Comparison of ENCODE assay signal across 1 cellular context in the genomic region with DNA sequence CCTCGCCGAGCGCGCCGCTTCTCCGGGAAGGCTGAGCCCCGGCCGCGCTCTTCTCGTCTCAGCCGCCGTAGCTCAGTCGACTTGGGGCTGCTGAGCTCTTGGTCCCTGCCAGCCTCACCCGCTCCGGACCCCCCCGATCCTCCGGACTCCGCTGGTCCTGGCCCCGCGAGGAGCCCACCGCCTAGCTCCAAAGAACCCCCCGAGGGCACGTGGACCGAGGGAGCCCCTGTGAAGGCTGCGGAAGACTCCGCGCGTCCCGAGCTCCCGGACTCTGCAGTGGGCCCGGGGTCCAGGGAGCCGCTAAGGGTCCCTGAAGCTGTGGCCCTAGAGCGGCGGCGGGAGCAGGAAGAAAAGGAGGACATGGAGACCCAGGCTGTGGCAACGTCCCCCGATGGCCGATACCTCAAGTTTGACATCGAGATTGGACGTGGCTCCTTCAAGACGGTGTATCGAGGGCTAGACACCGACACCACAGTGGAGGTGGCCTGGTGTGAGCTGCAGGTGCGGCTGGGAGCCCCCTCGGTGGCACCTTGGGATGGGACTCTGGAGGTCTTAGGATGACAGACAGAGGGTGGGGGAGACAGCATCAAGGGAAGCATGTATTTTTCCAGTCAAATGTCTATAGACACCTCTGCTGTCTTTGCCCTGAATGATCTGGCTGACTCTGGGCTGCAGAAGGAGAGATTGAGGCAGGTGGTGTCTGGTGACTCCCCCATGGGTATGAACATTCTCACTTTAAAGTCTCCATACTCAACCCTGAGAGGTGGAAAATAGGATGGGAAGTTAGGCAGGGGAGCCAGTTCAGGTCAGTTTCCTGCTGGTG.
A peak's percentile ranks its signal among the peaks of the same experiment; 100 is the strongest.
TF ChIP-seq lines count a peak whose summit lies in the region.

No MANE protein-coding gene starts in this region.

TF ChIP-seq in HepG2, 621 proteins besides CTCF, POLR2A, EP300 and RAD21 (continued from another document and continues in another):
- TF ChIP-seq ZNF574 (CRISPR knock-in tag; IDR thresholded peaks at IDR 0.05) = no peak
- TF ChIP-seq, protein P1, sequence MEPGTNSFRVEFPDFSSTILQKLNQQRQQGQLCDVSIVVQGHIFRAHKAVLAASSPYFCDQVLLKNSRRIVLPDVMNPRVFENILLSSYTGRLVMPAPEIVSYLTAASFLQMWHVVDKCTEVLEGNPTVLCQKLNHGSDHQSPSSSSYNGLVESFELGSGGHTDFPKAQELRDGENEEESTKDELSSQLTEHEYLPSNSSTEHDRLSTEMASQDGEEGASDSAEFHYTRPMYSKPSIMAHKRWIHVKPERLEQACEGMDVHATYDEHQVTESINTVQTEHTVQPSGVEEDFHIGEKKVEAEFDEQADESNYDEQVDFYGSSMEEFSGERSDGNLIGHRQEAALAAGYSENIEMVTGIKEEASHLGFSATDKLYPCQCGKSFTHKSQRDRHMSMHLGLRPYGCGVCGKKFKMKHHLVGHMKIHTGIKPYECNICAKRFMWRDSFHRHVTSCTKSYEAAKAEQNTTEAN (CRISPR knock-in tag; conservative IDR thresholded peaks at IDR 0.05) = no peak
- TF ChIP-seq TBL1XR1 (IDR thresholded peaks at IDR 0.05; ENCODE audit: borderline replicate concordance, low read length, partially characterized antibody) = no peak
- no peak; the same call in 1 of the 2 replicates for TF ChIP-seq ZBTB8A (CRISPR knock-in tag; IDR thresholded peaks at IDR 0.05; ENCODE audit: borderline replicate concordance, low read depth)
- no peak for TF ChIP-seq TBP (CRISPR knock-in tag; IDR thresholded peaks at IDR 0.05)
- TF ChIP-seq EHMT2 (IDR thresholded peaks at IDR 0.05; ENCODE audit: borderline replicate concordance, low read depth, low read length) = no peak
- TF ChIP-seq ZNF354B (CRISPR knock-in tag; IDR thresholded peaks at IDR 0.05) = no peak
- TF ChIP-seq LCORL (IDR thresholded peaks at IDR 0.05) = no peak
- no peak for TF ChIP-seq LCORL (CRISPR knock-in tag; IDR thresholded peaks at IDR 0.05)
- peak; percentile 54; the same call in 1 of the 2 replicates for TF ChIP-seq KLF11 (CRISPR knock-in tag; IDR thresholded peaks at IDR 0.05)
- TF ChIP-seq KDM3A (CRISPR knock-in tag; IDR thresholded peaks at IDR 0.05; ENCODE audit: low read depth) = no peak
- TF ChIP-seq ZNF44 (CRISPR knock-in tag; IDR thresholded peaks at IDR 0.05) = no peak
- peak; percentile 6 for TF ChIP-seq PHF5A (CRISPR knock-in tag; IDR thresholded peaks at IDR 0.05; ENCODE audit: low read depth, unreplicated experiment)
- peak; percentile 54; the same call in 1 of the 2 replicates for TF ChIP-seq ZNF790 (CRISPR knock-in tag; IDR thresholded peaks at IDR 0.05; ENCODE audit: borderline replicate concordance)
- 0 out of 2 replicates have a peak, but pooled peaks have one; percentile 22 for TF ChIP-seq ZNF30 (CRISPR knock-in tag; IDR thresholded peaks at IDR 0.05)
- TF ChIP-seq THAP11 (CRISPR knock-in tag; IDR thresholded peaks at IDR 0.05) = no peak
- no peak for TF ChIP-seq ZNF839 (CRISPR knock-in tag; IDR thresholded peaks at IDR 0.05; ENCODE audit: borderline replicate concordance)
- no peak for TF ChIP-seq NPAS2 (CRISPR knock-in tag; IDR thresholded peaks at IDR 0.05; ENCODE audit: borderline replicate concordance)
- TF ChIP-seq ZNF468 (CRISPR knock-in tag; IDR thresholded peaks at IDR 0.05) = no peak
- TF ChIP-seq, protein P2, sequence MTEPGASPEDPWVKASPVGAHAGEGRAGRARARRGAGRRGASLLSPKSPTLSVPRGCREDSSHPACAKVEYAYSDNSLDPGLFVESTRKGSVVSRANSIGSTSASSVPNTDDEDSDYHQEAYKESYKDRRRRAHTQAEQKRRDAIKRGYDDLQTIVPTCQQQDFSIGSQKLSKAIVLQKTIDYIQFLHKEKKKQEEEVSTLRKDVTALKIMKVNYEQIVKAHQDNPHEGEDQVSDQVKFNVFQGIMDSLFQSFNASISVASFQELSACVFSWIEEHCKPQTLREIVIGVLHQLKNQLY (CRISPR knock-in tag; IDR thresholded peaks at IDR 0.05) = 0 out of 2 replicates have a peak, but pooled peaks have one; percentile 9
- TF ChIP-seq E2F5 (CRISPR knock-in tag; conservative IDR thresholded peaks at IDR 0.05) = no peak
- no peak for TF ChIP-seq ZNF672 (CRISPR knock-in tag; IDR thresholded peaks at IDR 0.05)
- TF ChIP-seq POLR2AphosphoS5 (IDR thresholded peaks at IDR 0.05; ENCODE audit: low read depth, low read length) = no peak
- peak; percentile 21; the same call in 1 of the 2 replicates for TF ChIP-seq ZBTB20 (CRISPR knock-in tag; IDR thresholded peaks at IDR 0.05; ENCODE audit: borderline replicate concordance, low read depth)
- 0 out of 2 replicates have a peak, but pooled peaks have one; percentile 9 for TF ChIP-seq ZNF776 (CRISPR knock-in tag; IDR thresholded peaks at IDR 0.05)
- no peak for TF ChIP-seq ZNF318 (CRISPR knock-in tag; IDR thresholded peaks at IDR 0.05)
- no peak for TF ChIP-seq ZFP1 (CRISPR knock-in tag; IDR thresholded peaks at IDR 0.05)
- no peak for TF ChIP-seq ZNF350 (CRISPR knock-in tag; IDR thresholded peaks at IDR 0.05; ENCODE audit: borderline replicate concordance, low read depth)
- no peak for TF ChIP-seq SOX6 (IDR thresholded peaks at IDR 0.05)
- TF ChIP-seq SOX6 (CRISPR knock-in tag; IDR thresholded peaks at IDR 0.05) = no peak; the same call in 1 of the 2 replicates
- TF ChIP-seq, protein P3, sequence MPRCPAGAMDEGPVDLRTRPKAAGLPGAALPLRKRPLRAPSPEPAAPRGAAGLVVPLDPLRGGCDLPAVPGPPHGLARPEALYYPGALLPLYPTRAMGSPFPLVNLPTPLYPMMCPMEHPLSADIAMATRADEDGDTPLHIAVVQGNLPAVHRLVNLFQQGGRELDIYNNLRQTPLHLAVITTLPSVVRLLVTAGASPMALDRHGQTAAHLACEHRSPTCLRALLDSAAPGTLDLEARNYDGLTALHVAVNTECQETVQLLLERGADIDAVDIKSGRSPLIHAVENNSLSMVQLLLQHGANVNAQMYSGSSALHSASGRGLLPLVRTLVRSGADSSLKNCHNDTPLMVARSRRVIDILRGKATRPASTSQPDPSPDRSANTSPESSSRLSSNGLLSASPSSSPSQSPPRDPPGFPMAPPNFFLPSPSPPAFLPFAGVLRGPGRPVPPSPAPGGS (CRISPR knock-in tag; IDR thresholded peaks at IDR 0.05) = no peak
- TF ChIP-seq TFDP1 (CRISPR knock-in tag; IDR thresholded peaks at IDR 0.05; ENCODE audit: borderline replicate concordance) = no peak
- TF ChIP-seq ZSCAN30 (CRISPR knock-in tag; IDR thresholded peaks at IDR 0.05) = no peak
- TF ChIP-seq MEIS1 (CRISPR knock-in tag; IDR thresholded peaks at IDR 0.05; ENCODE audit: borderline replicate concordance) = no peak; the same call in 1 of the 2 replicates
- peak; percentile 2; the same call in 1 of the 2 replicates for TF ChIP-seq UBTF (CRISPR knock-in tag; IDR thresholded peaks at IDR 0.05)
- no peak for TF ChIP-seq GLI4 (CRISPR knock-in tag; IDR thresholded peaks at IDR 0.05; ENCODE audit: borderline replicate concordance)
- no peak; the same call in none of the 2 replicates for TF ChIP-seq ZNF777 (CRISPR knock-in tag; IDR thresholded peaks at IDR 0.05)
- 0 out of 2 replicates have a peak, but pooled peaks have one; percentile 17 for TF ChIP-seq ZFP90 (CRISPR knock-in tag; IDR thresholded peaks at IDR 0.05; ENCODE audit: borderline replicate concordance)
